8 cellular contexts compared by ENCODE assay signal in the genomic region with DNA sequence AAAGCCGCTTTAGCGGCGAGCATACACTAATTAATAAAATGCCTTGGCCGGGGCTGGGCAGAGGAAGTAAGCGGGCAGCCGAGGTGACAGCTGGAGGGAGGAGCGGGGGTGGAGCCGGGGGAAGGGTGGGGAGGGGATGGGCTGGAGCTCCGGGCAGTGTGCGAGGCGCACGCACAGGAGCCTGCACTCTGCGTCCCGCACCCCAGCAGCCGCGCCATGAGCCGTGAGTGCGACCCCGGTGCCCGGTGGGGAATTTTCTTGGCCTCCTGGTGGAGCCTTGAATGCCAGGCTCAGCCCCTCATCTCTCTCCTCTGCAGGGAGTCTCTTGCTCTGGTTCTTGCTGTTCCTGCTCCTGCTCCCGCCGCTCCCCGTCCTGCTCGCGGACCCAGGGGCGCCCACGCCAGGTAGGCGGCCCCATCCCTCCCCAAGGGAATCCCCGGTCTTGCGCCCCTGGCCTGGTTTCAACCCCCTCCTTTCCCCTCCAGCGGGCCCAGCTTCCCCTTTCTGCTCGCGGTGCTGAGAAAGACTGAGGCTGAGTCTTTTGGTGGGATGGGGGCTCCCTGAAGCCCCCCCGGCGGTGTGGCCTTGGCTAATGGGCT. TPM values are rescaled to one million over a fixed set of nuclear protein-coding genes. Genes with fewer than 3 reads are reported as not detected.
DNase-seq lines count a peak whose midpoint lies in the region; ATAC-seq and TF ChIP-seq lines count a peak whose summit lies in the region.

A gene (plus strand): TSS at position 156 of the 599 bp plus-strand sequence. CDS start 61 bp downstream, at position 217.

- no peaks in the 10 kb centered on the region for H3K27me3 ChIP-seq in IMR-90 (ENCODE audit: control insufficient read depth, insufficient read depth, low read length)

- H3K36me3 Mint-ChIP-seq in WTC11: no peaks in the 10 kb centered on the region

- peaks cover 39% of the 10 kb centered on the region for H3K4me1 ChIP-seq in IMR-90 (ENCODE audit: control insufficient read depth, insufficient read depth, low read length)

- H3K27ac Mint-ChIP-seq in WTC11: no peak within 1 kb of the TSS

- peak within 1 kb of the TSS; percentile 93 for H2BK15ac ChIP-seq in IMR-90 (ENCODE audit: low read depth, low read length)

- H3K9me3 Mint-ChIP-seq in WTC11: no peaks in the 10 kb centered on the region

- intact Hi-C loops in IMR-90 (cut with micrococcal nuclease) (no loop called here), cardiac septum (cut with DNase I) (no loop called here)

- peak within 1 kb of the TSS; percentile 84 for H3K14ac ChIP-seq in IMR-90 (replicated peaks; ENCODE audit: low read depth, low read length)

- H3K4me3 Mint-ChIP-seq in WTC11: peak within 1 kb of the TSS; percentile 76

- H2BK120ac ChIP-seq in IMR-90 (ENCODE audit: low read depth, low read length): peak within 1 kb of the TSS; percentile 93

- H4K5ac ChIP-seq in IMR-90 (ENCODE audit: low read depth, low read length): peak within 1 kb of the TSS; percentile 94

- H2AK5ac ChIP-seq in IMR-90 (ENCODE audit: low read depth, low read length): peak within 1 kb of the TSS; percentile 80

- H4K20me1 ChIP-seq in IMR-90 (ENCODE audit: insufficient read depth, low read length): no peaks in the 10 kb centered on the region

- H3K4me1 Mint-ChIP-seq in WTC11: peaks cover 30% of the 10 kb centered on the region

- H3K36me3 ChIP-seq in IMR-90 (ENCODE audit: control insufficient read depth, insufficient read depth, low read length): peaks cover 5% of the 10 kb centered on the region

- CTCF ChIA-PET in IMR-90 (lab: Yijun Ruan, JAX): no interaction called here
- CTCF ChIA-PET in WTC11 (lab: Charles Lee): interaction anchor here (0.5 to 3.8 kb wide), 11 partner anchors 14 to 1454 kb away, joined by 3 to 33 read pairs (median 5); no protein-coding TSS in a partner anchor

- peak within 1 kb of the TSS; percentile 81 for H2BK20ac ChIP-seq in IMR-90 (ENCODE audit: low read depth, low read length)

- peak within 1 kb of the TSS; percentile 61 for H3K27ac ChIP-seq in IMR-90 (ENCODE audit: insufficient read depth, low read length)

- POLR2A ChIA-PET in IMR-90 (lab: Charles Lee; ENCODE audit: unreplicated experiment) (interaction anchor here (0.6 kb wide), 1 partner anchor 24 kb away, joined by 9 read pairs; no protein-coding TSS in a partner anchor), WTC11 (lab: Charles Lee) (no interaction called here)

- peak within 1 kb of the TSS; percentile 48 for H3K56ac ChIP-seq in IMR-90 (ENCODE audit: extremely low read depth, insufficient read depth, low read length)

- TF ChIP-seq CTCF in IMR-90 (conservative IDR thresholded peaks at IDR 0.05; ENCODE audit: low read depth, low read length) (no peak), WTC11 (IDR thresholded peaks at IDR 0.05) (no peak)

- peak within 1 kb of the TSS; percentile 83 for H3K18ac ChIP-seq in IMR-90 (ENCODE audit: low read depth, low read length)

- peaks cover 35 to 48% of the 10 kb centered on the region in 2 experiments; a peak in 3 of 4 replicates for H3K79me1 ChIP-seq in IMR-90 (ENCODE audit: low read depth in 1 of 2, low read length in 2 of 2)

- peak within 1 kb of the TSS; percentile 86 for H2AK9ac ChIP-seq in IMR-90 (replicated peaks; ENCODE audit: low read depth, low read length, poor library complexity)

- H2AFZ ChIP-seq in IMR-90 (replicated peaks; ENCODE audit: low read length, poor library complexity): peak within 1 kb of the TSS; percentile 89

- 1% methylated on average over 11 of the region's 35 CpGs; no CpG with 5 or more reads in 1 of the 2 experiments for WGBS in IMR-90 (ENCODE audit: extremely low coverage in 2 of 2, insufficient read length in 1 of 2), 2 experiments

- no peaks in the 10 kb centered on the region for H3K9me3 ChIP-seq in IMR-90 (ENCODE audit: control insufficient read depth, insufficient read depth, low read length)

- peak; percentile 74 for ATAC-seq in GM19463 (IDR thresholded peaks at IDR 0.05; ENCODE audit: unreplicated experiment)
- ATAC-seq in IMR-90 (ENCODE audit: low read depth): peak; percentile 66
- peak; percentile 66 for ATAC-seq in WTC11

- H4K8ac ChIP-seq in IMR-90 (ENCODE audit: low read depth in 2 of 2, low read length in 2 of 2): peak within 1 kb of the TSS; percentile 78 to 94

- peak within 1 kb of the TSS; percentile 92 for H3K4ac ChIP-seq in IMR-90 (ENCODE audit: low read depth, low read length)

- DNase-seq in D341Med (ENCODE audit: low spot score) (peak; percentile 81), IMR-90 (peak; percentile 38), WTC11 (ENCODE audit: low spot score) (peak; percentile 36), cardiac septum (ENCODE audit: low spot score) (peak; percentile 85), retina (peak; percentile 38), NCI-H2107 treated with DMSO at 0.1 percent for 48 hours (lab: John Stamatoyannopoulos, UW; ENCODE audit: unreplicated experiment) (no peak), NCI-H446 (lab: John Stamatoyannopoulos, UW) (no peak)

- in situ Hi-C loops in IMR-90 (cut with MboI; ENCODE audit: low sequenced_read_pairs): loop anchor here (10.0 kb wide), 1 partner anchor 444 kb away; no protein-coding TSS in a partner anchor

- TF ChIP-seq RAD21 in IMR-90 (IDR thresholded peaks at IDR 0.05; ENCODE audit: low read length): no peak

- H3K9me1 ChIP-seq in IMR-90 (ENCODE audit: insufficient read depth, low read length): peaks cover 28% of the 10 kb centered on the region

- peak within 1 kb of the TSS; percentile 94 for H3K4me2 ChIP-seq in IMR-90 (ENCODE audit: low read depth, low read length)

- H3K23ac ChIP-seq in IMR-90 (ENCODE audit: low read depth, low read length): peak within 1 kb of the TSS; percentile 72

- peak within 1 kb of the TSS; percentile 71 for H3K9ac ChIP-seq in IMR-90 (ENCODE audit: low read depth, low read length)

- peak within 1 kb of the TSS; percentile 81 for H3K4me3 ChIP-seq in IMR-90 (ENCODE audit: insufficient read depth, low read depth, low read length)

- TF ChIP-seq POLR2A in IMR-90 (IDR thresholded peaks at IDR 0.05; ENCODE audit: low read depth, low read length): no peak

- dilution Hi-C loops in IMR-90 (cut with HindIII; ENCODE audit: low sequenced_read_pairs, unreplicated experiment): no loop called here

- H3K27me3 Mint-ChIP-seq in WTC11 (ENCODE audit: low read depth): peaks cover 76% of the 10 kb centered on the region

- H4K91ac ChIP-seq in IMR-90 (ENCODE audit: insufficient read depth, low read depth, low read length): peak within 1 kb of the TSS; percentile 90

- H2BK5ac ChIP-seq in IMR-90 (ENCODE audit: low read depth, low read length, poor library complexity, severe bottlenecking): peak within 1 kb of the TSS; percentile 40

- TSS peak; percentile 73 for BruUV-seq in IMR-90 (replicated peaks; lab: Mats Ljungman, UMichigan)

TF ChIP-seq in IMR-90, 13 proteins besides CTCF, POLR2A, EP300 and RAD21:
- TF ChIP-seq CEBPB (IDR thresholded peaks at IDR 0.05; ENCODE audit: low read depth, low read length) (no peak), MXI1 (IDR thresholded peaks at IDR 0.05; ENCODE audit: borderline replicate concordance, low read depth, low read length) (peak; percentile 46; the same call in 1 of the 2 replicates)
TF ChIP-seq in IMR-90: peak in this region for 1.

TF ChIP-seq in WTC11, 78 proteins besides CTCF, POLR2A, EP300 and RAD21 (continues in another document):
- TF ChIP-seq, protein P1, sequence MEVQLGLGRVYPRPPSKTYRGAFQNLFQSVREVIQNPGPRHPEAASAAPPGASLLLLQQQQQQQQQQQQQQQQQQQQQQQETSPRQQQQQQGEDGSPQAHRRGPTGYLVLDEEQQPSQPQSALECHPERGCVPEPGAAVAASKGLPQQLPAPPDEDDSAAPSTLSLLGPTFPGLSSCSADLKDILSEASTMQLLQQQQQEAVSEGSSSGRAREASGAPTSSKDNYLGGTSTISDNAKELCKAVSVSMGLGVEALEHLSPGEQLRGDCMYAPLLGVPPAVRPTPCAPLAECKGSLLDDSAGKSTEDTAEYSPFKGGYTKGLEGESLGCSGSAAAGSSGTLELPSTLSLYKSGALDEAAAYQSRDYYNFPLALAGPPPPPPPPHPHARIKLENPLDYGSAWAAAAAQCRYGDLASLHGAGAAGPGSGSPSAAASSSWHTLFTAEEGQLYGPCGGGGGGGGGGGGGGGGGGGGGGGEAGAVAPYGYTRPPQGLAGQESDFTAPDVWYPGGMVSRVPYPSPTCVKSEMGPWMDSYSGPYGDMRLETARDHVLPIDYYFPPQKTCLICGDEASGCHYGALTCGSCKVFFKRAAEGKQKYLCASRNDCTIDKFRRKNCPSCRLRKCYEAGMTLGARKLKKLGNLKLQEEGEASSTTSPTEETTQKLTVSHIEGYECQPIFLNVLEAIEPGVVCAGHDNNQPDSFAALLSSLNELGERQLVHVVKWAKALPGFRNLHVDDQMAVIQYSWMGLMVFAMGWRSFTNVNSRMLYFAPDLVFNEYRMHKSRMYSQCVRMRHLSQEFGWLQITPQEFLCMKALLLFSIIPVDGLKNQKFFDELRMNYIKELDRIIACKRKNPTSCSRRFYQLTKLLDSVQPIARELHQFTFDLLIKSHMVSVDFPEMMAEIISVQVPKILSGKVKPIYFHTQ (CRISPR knock-in tag; IDR thresholded peaks at IDR 0.05): no peak
- TF ChIP-seq, protein P2, sequence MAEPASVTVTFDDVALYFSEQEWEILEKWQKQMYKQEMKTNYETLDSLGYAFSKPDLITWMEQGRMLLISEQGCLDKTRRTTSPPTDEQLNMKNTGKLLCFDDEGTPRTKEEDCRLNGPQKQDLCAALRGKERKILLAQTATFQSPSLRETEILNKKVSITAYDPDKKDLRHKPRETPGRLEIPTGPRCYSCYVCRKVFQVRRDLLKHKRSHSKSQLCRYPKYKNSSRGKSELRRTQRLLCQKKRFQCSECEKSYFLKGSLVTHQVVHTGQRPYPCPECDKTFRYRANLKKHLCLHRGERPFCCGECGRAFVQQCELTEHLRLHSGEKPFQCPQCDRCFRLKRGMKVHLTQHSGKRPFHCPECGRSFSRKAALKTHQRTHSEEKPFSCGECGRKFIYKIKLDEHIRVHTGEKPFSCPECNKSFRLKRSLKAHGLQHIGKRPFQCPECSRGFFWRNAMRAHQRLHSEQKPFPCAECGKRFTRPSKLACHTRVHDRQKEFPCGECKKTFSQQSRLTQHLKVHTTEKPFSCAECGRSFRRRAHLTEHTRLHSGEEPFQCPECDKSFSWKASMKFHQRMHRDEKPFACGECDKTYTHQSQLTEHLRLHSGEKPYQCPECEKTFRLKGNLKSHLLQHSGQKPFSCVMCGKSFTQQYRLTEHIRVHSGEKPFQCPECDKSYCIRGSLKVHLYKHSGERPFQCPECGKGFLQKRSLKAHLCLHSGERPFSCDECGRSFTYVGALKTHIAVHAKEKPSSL (CRISPR knock-in tag; conservative IDR thresholded peaks at IDR 0.05): no peak

RNA-seq across cellular contexts. Expression of the gene that starts here (rescaled TPM):
- total RNA-seq in IMR-90 (2012; rRNA removed): 21.1 and 24.7 TPM in 2 replicates
- 33.9 and 38.3 TPM in 2 replicates for polyA plus RNA-seq in IMR-90 (2012; rRNA removed)
- 32.1 and 51.8 TPM in 2 replicates for polyA plus RNA-seq in IMR-90 (2012; cell fraction: cytosol; rRNA removed)
- polyA plus RNA-seq in IMR-90 (2012; cell fraction: nucleus; rRNA removed; ENCODE audit: low replicate concordance): 40.2 and 55.2 TPM in 2 replicates
- total RNA-seq in WTC11 (2021): 0.89 to 1.1 TPM (median 1.0 TPM) in 3 replicates
- total RNA-seq in cardiac septum: 2.9 TPM

Comparison
In these comparisons a context has a peak if more than half of its experiments do, and no peak if none do; other contexts are left out.
1. DNase-seq: peak in D341Med (single experiment), IMR-90 (single experiment), WTC11 (single experiment), cardiac septum (single experiment) and retina (single experiment); none in NCI-H2107 treated with DMSO at 0.1 percent for 48 hours (single experiment) and NCI-H446 (0 of 2).
2. Peak in every context shown above with its lines, with median percentiles within 50 percentile points of each other: ATAC-seq.